ENCODE assay signal across 1 cellular context in genomic region chr5:179806250-179807045, GRCh38.
TF ChIP-seq lines count a peak whose summit lies in the region.

MGAT4B (minus strand) TSS chr5:179806866; CDS start chr5:179806583, 283 bp downstream.

TF ChIP-seq in GM12878, 131 proteins besides CTCF, POLR2A, EP300 and RAD21 (continued from another document):
- TF ChIP-seq, protein P1, sequence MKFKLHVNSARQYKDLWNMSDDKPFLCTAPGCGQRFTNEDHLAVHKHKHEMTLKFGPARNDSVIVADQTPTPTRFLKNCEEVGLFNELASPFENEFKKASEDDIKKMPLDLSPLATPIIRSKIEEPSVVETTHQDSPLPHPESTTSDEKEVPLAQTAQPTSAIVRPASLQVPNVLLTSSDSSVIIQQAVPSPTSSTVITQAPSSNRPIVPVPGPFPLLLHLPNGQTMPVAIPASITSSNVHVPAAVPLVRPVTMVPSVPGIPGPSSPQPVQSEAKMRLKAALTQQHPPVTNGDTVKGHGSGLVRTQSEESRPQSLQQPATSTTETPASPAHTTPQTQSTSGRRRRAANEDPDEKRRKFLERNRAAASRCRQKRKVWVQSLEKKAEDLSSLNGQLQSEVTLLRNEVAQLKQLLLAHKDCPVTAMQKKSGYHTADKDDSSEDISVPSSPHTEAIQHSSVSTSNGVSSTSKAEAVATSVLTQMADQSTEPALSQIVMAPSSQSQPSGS (IDR thresholded peaks at IDR 0.05; ENCODE audit: low read length), result no peak
- no peak for TF ChIP-seq ZNF207 (IDR thresholded peaks at IDR 0.05; ENCODE audit: borderline replicate concordance)
- no peak for TF ChIP-seq SMAD1 (IDR thresholded peaks at IDR 0.05; ENCODE audit: low read depth, partially characterized antibody)
- TF ChIP-seq, protein P2, sequence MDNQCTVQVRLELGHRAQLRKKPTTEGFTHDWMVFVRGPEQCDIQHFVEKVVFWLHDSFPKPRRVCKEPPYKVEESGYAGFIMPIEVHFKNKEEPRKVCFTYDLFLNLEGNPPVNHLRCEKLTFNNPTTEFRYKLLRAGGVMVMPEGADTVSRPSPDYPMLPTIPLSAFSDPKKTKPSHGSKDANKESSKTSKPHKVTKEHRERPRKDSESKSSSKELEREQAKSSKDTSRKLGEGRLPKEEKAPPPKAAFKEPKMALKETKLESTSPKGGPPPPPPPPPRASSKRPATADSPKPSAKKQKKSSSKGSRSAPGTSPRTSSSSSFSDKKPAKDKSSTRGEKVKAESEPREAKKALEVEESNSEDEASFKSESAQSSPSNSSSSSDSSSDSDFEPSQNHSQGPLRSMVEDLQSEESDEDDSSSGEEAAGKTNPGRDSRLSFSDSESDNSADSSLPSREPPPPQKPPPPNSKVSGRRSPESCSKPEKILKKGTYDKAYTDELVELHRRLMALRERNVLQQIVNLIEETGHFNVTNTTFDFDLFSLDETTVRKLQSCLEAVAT (IDR thresholded peaks at IDR 0.05), result no peak
- TF ChIP-seq, protein P3, sequence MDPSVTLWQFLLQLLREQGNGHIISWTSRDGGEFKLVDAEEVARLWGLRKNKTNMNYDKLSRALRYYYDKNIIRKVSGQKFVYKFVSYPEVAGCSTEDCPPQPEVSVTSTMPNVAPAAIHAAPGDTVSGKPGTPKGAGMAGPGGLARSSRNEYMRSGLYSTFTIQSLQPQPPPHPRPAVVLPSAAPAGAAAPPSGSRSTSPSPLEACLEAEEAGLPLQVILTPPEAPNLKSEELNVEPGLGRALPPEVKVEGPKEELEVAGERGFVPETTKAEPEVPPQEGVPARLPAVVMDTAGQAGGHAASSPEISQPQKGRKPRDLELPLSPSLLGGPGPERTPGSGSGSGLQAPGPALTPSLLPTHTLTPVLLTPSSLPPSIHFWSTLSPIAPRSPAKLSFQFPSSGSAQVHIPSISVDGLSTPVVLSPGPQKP (IDR thresholded peaks at IDR 0.05; ENCODE audit: low read depth, low read length), result no peak
- TF ChIP-seq MEF2B (IDR thresholded peaks at IDR 0.05; ENCODE audit: partially characterized antibody, poor library complexity, severe bottlenecking), result no peak
- no peak for TF ChIP-seq CHD4 (IDR thresholded peaks at IDR 0.05)
- no peak for TF ChIP-seq ZBTB33 (IDR thresholded peaks at IDR 0.05)
- no peak for TF ChIP-seq ZNF274 (IDR thresholded peaks at IDR 0.05; ENCODE audit: insufficient read depth, insufficient read length)
- no peak for TF ChIP-seq CHD1 (IDR thresholded peaks at IDR 0.05; ENCODE audit: low read depth, low read length)
- TF ChIP-seq KLF5 (IDR thresholded peaks at IDR 0.05; ENCODE audit: partially characterized antibody), result no peak
- TF ChIP-seq TCF3 (IDR thresholded peaks at IDR 0.05; ENCODE audit: borderline replicate concordance, insufficient read depth, low read depth, low read length), result 0 out of 2 replicates have a peak, but pooled peaks have one; percentile 44
- no peak for TF ChIP-seq REST (IDR thresholded peaks at IDR 0.05; ENCODE audit: low read depth, low read length)
- TF ChIP-seq EED (IDR thresholded peaks at IDR 0.05; ENCODE audit: low read depth), result no peak
- no peak for TF ChIP-seq ATF7 (IDR thresholded peaks at IDR 0.05; ENCODE audit: low read depth)
- no peak for TF ChIP-seq NFYA (IDR thresholded peaks at IDR 0.05; ENCODE audit: borderline replicate concordance, low read depth, low read length)
- TF ChIP-seq, protein P4, sequence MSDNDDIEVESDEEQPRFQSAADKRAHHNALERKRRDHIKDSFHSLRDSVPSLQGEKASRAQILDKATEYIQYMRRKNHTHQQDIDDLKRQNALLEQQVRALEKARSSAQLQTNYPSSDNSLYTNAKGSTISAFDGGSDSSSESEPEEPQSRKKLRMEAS (IDR thresholded peaks at IDR 0.05; ENCODE audit: low read depth, low read length), result no peak
- TF ChIP-seq FOS (IDR thresholded peaks at IDR 0.05; ENCODE audit: borderline replicate concordance, extremely low read depth, insufficient read length), result no peak
- TF ChIP-seq KDM1A (IDR thresholded peaks at IDR 0.05; ENCODE audit: borderline replicate concordance), result no peak
